Comparison of ENCODE assay signal across 1 cellular context in genomic region chr5:83076742-83077661, GRCh38.
TF ChIP-seq lines count a peak whose summit lies in the region.

A gene with protein sequence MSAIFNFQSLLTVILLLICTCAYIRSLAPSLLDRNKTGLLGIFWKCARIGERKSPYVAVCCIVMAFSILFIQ (minus strand): TSS chr5:83077394. CDS start chr5:83077323, 71 bp downstream.
Gene XRCC4, plus strand, starts transcription at chr5:83077547. Its CDS starts 27,373 bp downstream, at chr5:83104920.

TF ChIP-seq in HepG2, 621 proteins besides CTCF, POLR2A, EP300 and RAD21 (continued from another document and continues in another):
- TF ChIP-seq, protein P1, sequence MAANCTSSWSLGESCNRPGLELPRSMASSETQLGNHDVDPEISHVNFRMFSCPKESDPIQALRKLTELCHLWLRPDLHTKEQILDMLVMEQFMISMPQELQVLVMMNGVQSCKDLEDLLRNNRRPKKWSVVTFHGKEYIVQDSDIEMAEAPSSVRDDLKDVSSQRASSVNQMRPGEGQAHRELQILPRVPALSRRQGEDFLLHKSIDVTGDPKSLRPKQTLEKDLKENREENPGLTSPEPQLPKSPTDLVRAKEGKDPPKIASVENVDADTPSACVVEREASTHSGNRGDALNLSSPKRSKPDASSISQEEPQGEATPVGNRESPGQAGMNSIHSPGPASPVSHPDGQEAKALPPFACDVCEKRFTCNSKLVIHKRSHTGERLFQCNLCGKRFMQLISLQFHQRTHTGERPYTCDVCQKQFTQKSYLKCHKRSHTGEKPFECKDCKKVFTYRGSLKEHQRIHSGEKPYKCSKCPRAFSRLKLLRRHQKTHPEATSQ (CRISPR knock-in tag; IDR thresholded peaks at IDR 0.05; ENCODE audit: borderline replicate concordance): peak; percentile 86; the same call in 1 of the 2 replicates
- TF ChIP-seq TMF1 (CRISPR knock-in tag; IDR thresholded peaks at IDR 0.05; ENCODE audit: low read depth): peak; percentile 68; the same call in 1 of the 2 replicates
- no peak for TF ChIP-seq ZSCAN20 (CRISPR knock-in tag; IDR thresholded peaks at IDR 0.05; ENCODE audit: borderline replicate concordance)
- TF ChIP-seq SOX13 (IDR thresholded peaks at IDR 0.05): no peak
- TF ChIP-seq SOX13 (CRISPR knock-in tag; conservative IDR thresholded peaks at IDR 0.05 in 1 of 2, IDR thresholded peaks at IDR 0.05 in 1 of 2): 0 out of 4 replicates have a peak, but pooled peaks of 1 of the 2 experiments have one; percentile 4
- TF ChIP-seq JUNB (CRISPR knock-in tag; IDR thresholded peaks at IDR 0.05; ENCODE audit: borderline replicate concordance): no peak
- TF ChIP-seq MEIS2 (CRISPR knock-in tag; IDR thresholded peaks at IDR 0.05): 0 out of 2 replicates have a peak, but pooled peaks have one; percentile 25
- TF ChIP-seq, protein P2, sequence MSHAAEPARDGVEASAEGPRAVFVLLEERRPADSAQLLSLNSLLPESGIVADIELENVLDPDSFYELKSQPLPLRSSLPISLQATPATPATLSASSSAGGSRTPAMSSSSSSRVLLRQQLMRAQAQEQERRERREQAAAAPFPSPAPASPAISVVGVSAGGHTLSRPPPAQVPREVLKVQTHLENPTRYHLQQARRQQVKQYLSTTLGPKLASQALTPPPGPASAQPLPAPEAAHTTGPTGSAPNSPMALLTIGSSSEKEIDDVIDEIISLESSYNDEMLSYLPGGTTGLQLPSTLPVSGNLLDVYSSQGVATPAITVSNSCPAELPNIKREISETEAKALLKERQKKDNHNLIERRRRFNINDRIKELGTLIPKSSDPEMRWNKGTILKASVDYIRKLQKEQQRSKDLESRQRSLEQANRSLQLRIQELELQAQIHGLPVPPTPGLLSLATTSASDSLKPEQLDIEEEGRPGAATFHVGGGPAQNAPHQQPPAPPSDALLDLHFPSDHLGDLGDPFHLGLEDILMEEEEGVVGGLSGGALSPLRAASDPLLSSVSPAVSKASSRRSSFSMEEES (CRISPR knock-in tag; IDR thresholded peaks at IDR 0.05): no peak
- TF ChIP-seq MED13 (CRISPR knock-in tag; IDR thresholded peaks at IDR 0.05): no peak
- no peak for TF ChIP-seq SSRP1 (CRISPR knock-in tag; IDR thresholded peaks at IDR 0.05)
- no peak for TF ChIP-seq SMARCC2 (IDR thresholded peaks at IDR 0.05)
- TF ChIP-seq HCFC1 (IDR thresholded peaks at IDR 0.05; ENCODE audit: low read depth, low read length): no peak
- no peak for TF ChIP-seq RXRA (CRISPR knock-in tag; IDR thresholded peaks at IDR 0.05)
- TF ChIP-seq, protein P3, sequence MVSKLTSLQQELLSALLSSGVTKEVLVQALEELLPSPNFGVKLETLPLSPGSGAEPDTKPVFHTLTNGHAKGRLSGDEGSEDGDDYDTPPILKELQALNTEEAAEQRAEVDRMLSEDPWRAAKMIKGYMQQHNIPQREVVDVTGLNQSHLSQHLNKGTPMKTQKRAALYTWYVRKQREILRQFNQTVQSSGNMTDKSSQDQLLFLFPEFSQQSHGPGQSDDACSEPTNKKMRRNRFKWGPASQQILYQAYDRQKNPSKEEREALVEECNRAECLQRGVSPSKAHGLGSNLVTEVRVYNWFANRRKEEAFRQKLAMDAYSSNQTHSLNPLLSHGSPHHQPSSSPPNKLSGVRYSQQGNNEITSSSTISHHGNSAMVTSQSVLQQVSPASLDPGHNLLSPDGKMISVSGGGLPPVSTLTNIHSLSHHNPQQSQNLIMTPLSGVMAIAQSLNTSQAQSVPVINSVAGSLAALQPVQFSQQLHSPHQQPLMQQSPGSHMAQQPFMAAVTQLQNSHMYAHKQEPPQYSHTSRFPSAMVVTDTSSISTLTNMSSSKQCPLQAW (CRISPR knock-in tag; IDR thresholded peaks at IDR 0.05): peak; percentile 67; the same call in 1 of the 2 replicates
- 0 out of 2 replicates have a peak, but pooled peaks have one; percentile 61 for TF ChIP-seq ZNF609 (CRISPR knock-in tag; IDR thresholded peaks at IDR 0.05; ENCODE audit: borderline replicate concordance)
- TF ChIP-seq FOXC1 (CRISPR knock-in tag; IDR thresholded peaks at IDR 0.05; ENCODE audit: borderline replicate concordance): peak; percentile 78; the same call in 1 of the 2 replicates
- no peak for TF ChIP-seq ZNF512 (CRISPR knock-in tag; IDR thresholded peaks at IDR 0.05)
- TF ChIP-seq HMGXB3 (CRISPR knock-in tag; IDR thresholded peaks at IDR 0.05; ENCODE audit: borderline replicate concordance): peak; percentile 76; the same call in 1 of the 2 replicates
- TF ChIP-seq ZNF788 (CRISPR knock-in tag; IDR thresholded peaks at IDR 0.05; ENCODE audit: borderline replicate concordance): peak; percentile 52; the same call in 1 of the 2 replicates
- TF ChIP-seq KLF9 (CRISPR knock-in tag; IDR thresholded peaks at IDR 0.05; ENCODE audit: low read depth): no peak
- TF ChIP-seq ELK4 (CRISPR knock-in tag; IDR thresholded peaks at IDR 0.05; ENCODE audit: borderline replicate concordance): peak; percentile 74; the same call in 1 of the 2 replicates
- TF ChIP-seq, protein P4, sequence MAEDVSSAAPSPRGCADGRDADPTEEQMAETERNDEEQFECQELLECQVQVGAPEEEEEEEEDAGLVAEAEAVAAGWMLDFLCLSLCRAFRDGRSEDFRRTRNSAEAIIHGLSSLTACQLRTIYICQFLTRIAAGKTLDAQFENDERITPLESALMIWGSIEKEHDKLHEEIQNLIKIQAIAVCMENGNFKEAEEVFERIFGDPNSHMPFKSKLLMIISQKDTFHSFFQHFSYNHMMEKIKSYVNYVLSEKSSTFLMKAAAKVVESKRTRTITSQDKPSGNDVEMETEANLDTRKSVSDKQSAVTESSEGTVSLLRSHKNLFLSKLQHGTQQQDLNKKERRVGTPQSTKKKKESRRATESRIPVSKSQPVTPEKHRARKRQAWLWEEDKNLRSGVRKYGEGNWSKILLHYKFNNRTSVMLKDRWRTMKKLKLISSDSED (CRISPR knock-in tag; IDR thresholded peaks at IDR 0.05): no peak
- no peak for TF ChIP-seq ETV6 (CRISPR knock-in tag; conservative IDR thresholded peaks at IDR 0.05)
- no peak for TF ChIP-seq ZNF790 (CRISPR knock-in tag; IDR thresholded peaks at IDR 0.05; ENCODE audit: borderline replicate concordance)
- TF ChIP-seq ARID3A (IDR thresholded peaks at IDR 0.05; ENCODE audit: low read depth, low read length): peak; percentile 14; the same call in 1 of the 2 replicates
- TF ChIP-seq ZSCAN30 (CRISPR knock-in tag; IDR thresholded peaks at IDR 0.05): no peak
- TF ChIP-seq ZNF180 (CRISPR knock-in tag; IDR thresholded peaks at IDR 0.05; ENCODE audit: borderline replicate concordance, low read depth): no peak
- TF ChIP-seq ZNF230 (CRISPR knock-in tag; IDR thresholded peaks at IDR 0.05): no peak; the same call in 1 of the 2 replicates
- TF ChIP-seq, protein P5, sequence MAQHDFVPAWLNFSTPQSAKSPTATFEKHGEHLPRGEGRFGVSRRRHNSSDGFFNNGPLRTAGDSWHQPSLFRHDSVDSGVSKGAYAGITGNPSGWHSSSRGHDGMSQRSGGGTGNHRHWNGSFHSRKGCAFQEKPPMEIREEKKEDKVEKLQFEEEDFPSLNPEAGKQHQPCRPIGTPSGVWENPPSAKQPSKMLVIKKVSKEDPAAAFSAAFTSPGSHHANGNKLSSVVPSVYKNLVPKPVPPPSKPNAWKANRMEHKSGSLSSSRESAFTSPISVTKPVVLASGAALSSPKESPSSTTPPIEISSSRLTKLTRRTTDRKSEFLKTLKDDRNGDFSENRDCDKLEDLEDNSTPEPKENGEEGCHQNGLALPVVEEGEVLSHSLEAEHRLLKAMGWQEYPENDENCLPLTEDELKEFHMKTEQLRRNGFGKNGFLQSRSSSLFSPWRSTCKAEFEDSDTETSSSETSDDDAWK (CRISPR knock-in tag; IDR thresholded peaks at IDR 0.05): no peak
- no peak for TF ChIP-seq ZNF746 (CRISPR knock-in tag; IDR thresholded peaks at IDR 0.05)
- TF ChIP-seq ZNF780A (CRISPR knock-in tag; IDR thresholded peaks at IDR 0.05): no peak
- TF ChIP-seq KLF16 (CRISPR knock-in tag; IDR thresholded peaks at IDR 0.05): peak in 1 of 2 experiments; percentile 75; a peak in 2 of 4 replicates
- TF ChIP-seq ZNF7 (CRISPR knock-in tag; IDR thresholded peaks at IDR 0.05): no peak
- 0 out of 2 replicates have a peak, but pooled peaks have one; percentile 20 for TF ChIP-seq SNAPC5 (CRISPR knock-in tag; IDR thresholded peaks at IDR 0.05; ENCODE audit: borderline replicate concordance)
- no peak for TF ChIP-seq ZNF256 (CRISPR knock-in tag; conservative IDR thresholded peaks at IDR 0.05)
